ENCODE assay signal across 12 cellular contexts in genomic region chr19:18229474-18229873, GRCh38. TPM values are rescaled to one million over a fixed set of nuclear protein-coding genes. Genes with fewer than 3 reads are reported as not detected.
DNase-seq lines count a peak whose midpoint lies in the region; ATAC-seq and TF ChIP-seq lines count a peak whose summit lies in the region.
"Had no signal": no experiment of that assay in that cellular context is flagged by ENCODE, and none has a peak within 500 bp of the region (broad histone marks: within the 10 kb centered on the region; RNA-seq: fewer than 3 reads in every experiment).

No MANE protein-coding gene starts in this region.

- TF ChIP-seq CTCF in CD14-positive monocyte (IDR thresholded peaks at IDR 0.05), result peak; percentile 44
- peak; percentile 77 for TF ChIP-seq CTCF in HFFc6 (IDR thresholded peaks at IDR 0.05)
- peak; percentile 41 to 43 for TF ChIP-seq CTCF in mammary epithelial cell (conservative IDR thresholded peaks at IDR 0.05 in 1 of 2, IDR thresholded peaks at IDR 0.05 in 1 of 2; ENCODE audit: extremely low read depth in 1 of 2, insufficient read depth in 1 of 2, low read depth in 1 of 2, low read length in 2 of 2)
- TF ChIP-seq CTCF in nephron (IDR thresholded peaks at IDR 0.05; ENCODE audit: unreplicated experiment in 3 of 3), result peak; percentile 9 to 39 (median 39)

- in situ Hi-C loops in mammary epithelial cell (cut with MboI; ENCODE audit: low sequenced_read_pairs in 2 of 2), result no loop called here

- intact Hi-C loops in CD14-positive monocyte (cut with micrococcal nuclease), result no loop called here
- intact Hi-C loops in mammary epithelial cell (cut with micrococcal nuclease), result no loop called here

- CTCF ChIA-PET in mammary epithelial cell (lab: Charles Lee; ENCODE audit: low non-redundant PET), result no interaction called here

- no peaks in the 10 kb centered on the region for H4K20me1 ChIP-seq in mammary epithelial cell (ENCODE audit: insufficient read depth, low read length)

- H3K79me2 ChIP-seq in mammary epithelial cell (ENCODE audit: insufficient read depth, low read length), result no peaks in the 10 kb centered on the region

- H3K9ac ChIP-seq in mammary epithelial cell (ENCODE audit: insufficient read depth, low read length), result no peak overlapping the region

- no peak overlapping the region for H2AFZ ChIP-seq in mammary epithelial cell (ENCODE audit: low read depth, low read length)

- peaks cover 5% of the 10 kb centered on the region for H3K27me3 ChIP-seq in mammary epithelial cell (ENCODE audit: insufficient read depth, low read length)

- H3K27ac ChIP-seq in mammary epithelial cell (ENCODE audit: insufficient read depth, low read depth, low read length), result no peak overlapping the region
- H3K27ac ChIP-seq: SJSA1 had no signal

- DNase-seq in CD14-positive monocyte (ENCODE audit: low spot score), result no peak
- DNase-seq in HFFc6, result no peak
- no peak for DNase-seq in mammary epithelial cell
- DNase-seq in LoVo (ENCODE audit: low spot score), result no peak
- no peak for DNase-seq in DMS79 (lab: John Stamatoyannopoulos, UW)
- DNase-seq: activated CD8-positive, alpha-beta memory T cell treated with anti-CD3 and anti-CD28 coated beads, Interleukin-2, amount 50 U/mL, for 4 hours; hippocampal formation; NCI-H345 had no signal

- 67% methylated on average over 5 of the region's 5 CpGs for WGBS in mammary epithelial cell (ENCODE audit: low coverage, missing lambda C conversion rate)

- no TSS peak for BruUV-seq in mammary epithelial cell (replicated peaks; lab: Mats Ljungman, UMichigan)

- H3K27me3 Mint-ChIP-seq in CD14-positive monocyte (ENCODE audit: low read depth in 3 of 3) (peaks cover 53 to 77% (median 74%) of the 10 kb centered on the region in 3 donors), HFFc6 (ENCODE audit: insufficient read depth) (peaks cover 6% of the 10 kb centered on the region), nephron (ENCODE audit: low read depth) (peaks cover 74% of the 10 kb centered on the region)
- peaks cover 85% of the 10 kb centered on the region for H3K27me3 Mint-ChIP-seq in stimulated activated memory B cell treated with anti-CD40 and anti-IgM and Interleukin-4, amounts not matched to agents 10 μg/mL and 1 μg/mL and 100 μg/mL, for 72 hours

- H3K36me3 ChIP-seq in mammary epithelial cell (ENCODE audit: insufficient read depth, low read length), result no peaks in the 10 kb centered on the region
- H3K36me3 ChIP-seq: SJSA1 had no signal

- H3K4me1 Mint-ChIP-seq in CD14-positive monocyte (peaks cover 25% of the 10 kb centered on the region), HFFc6 (ENCODE audit: low read depth) (peaks cover 10% of the 10 kb centered on the region), nephron (peaks cover 15% of the 10 kb centered on the region)
- H3K4me1 Mint-ChIP-seq in stimulated activated memory B cell treated with anti-CD40 and anti-IgM and Interleukin-4, amounts not matched to agents 10 μg/mL and 1 μg/mL and 100 μg/mL, for 72 hours, result peaks cover 61% of the 10 kb centered on the region

- H3K4me3 Mint-ChIP-seq in CD14-positive monocyte (peak overlapping the region in 1 of 2 donors; percentile 43), HFFc6 (no peak overlapping the region), nephron (no peak overlapping the region)
- H3K4me3 Mint-ChIP-seq in stimulated activated memory B cell treated with anti-CD40 and anti-IgM and Interleukin-4, amounts not matched to agents 10 μg/mL and 1 μg/mL and 100 μg/mL, for 72 hours, result no peak overlapping the region

- no peak overlapping the region for H3K4me3 ChIP-seq in mammary epithelial cell (replicated peaks in 1 of 3; ENCODE audit: insufficient read depth in 1 of 3, low read depth in 2 of 3, low read length in 3 of 3)
- H3K4me3 ChIP-seq: SJSA1 had no signal

- dilution Hi-C loops in mammary epithelial cell (cut with HindIII; ENCODE audit: low sequenced_read_pairs), result no loop called here

- H3K9me3 Mint-ChIP-seq in CD14-positive monocyte, result peaks cover 7 to 25% (median 16%) of the 10 kb centered on the region in 7 donors
- peaks cover 11% of the 10 kb centered on the region; the same call in 1 of the 2 replicates for H3K9me3 Mint-ChIP-seq in HFFc6
- H3K9me3 Mint-ChIP-seq in nephron, result peaks cover 6% of the 10 kb centered on the region
- H3K9me3 Mint-ChIP-seq in stimulated activated memory B cell treated with anti-CD40 and anti-IgM and Interleukin-4, amounts not matched to agents 10 μg/mL and 1 μg/mL and 100 μg/mL, for 72 hours, result peaks cover 3% of the 10 kb centered on the region

- no peaks in the 10 kb centered on the region for H3K9me3 ChIP-seq in mammary epithelial cell (replicated peaks; ENCODE audit: insufficient read depth, low read length)

- peaks cover 4% of the 10 kb centered on the region for H3K4me1 ChIP-seq in mammary epithelial cell (ENCODE audit: insufficient read depth, low read length)

- no peak for ATAC-seq in HG03175 (IDR thresholded peaks at IDR 0.05; ENCODE audit: unreplicated experiment)
- ATAC-seq in stimulated activated memory B cell treated with anti-CD40 and anti-IgM and Interleukin-4, amounts not matched to agents 10 μg/mL and 1 μg/mL and 100 μg/mL, for 72 hours, result no peak

- no peak overlapping the region for H3K27ac Mint-ChIP-seq in CD14-positive monocyte
- no peak overlapping the region for H3K27ac Mint-ChIP-seq in HFFc6
- no peak overlapping the region for H3K27ac Mint-ChIP-seq in nephron
- H3K27ac Mint-ChIP-seq in stimulated activated memory B cell treated with anti-CD40 and anti-IgM and Interleukin-4, amounts not matched to agents 10 μg/mL and 1 μg/mL and 100 μg/mL, for 72 hours, result no peak overlapping the region

- H3K4me2 ChIP-seq in mammary epithelial cell (ENCODE audit: insufficient read depth, low read depth, low read length), result no peak overlapping the region

- H3K36me3 Mint-ChIP-seq in CD14-positive monocyte (peaks cover 0 to 7% of the 10 kb centered on the region in 2 donors), HFFc6 (ENCODE audit: low read depth) (no peaks in the 10 kb centered on the region), nephron (ENCODE audit: low read depth) (no peaks in the 10 kb centered on the region)
- no peaks in the 10 kb centered on the region for H3K36me3 Mint-ChIP-seq in stimulated activated memory B cell treated with anti-CD40 and anti-IgM and Interleukin-4, amounts not matched to agents 10 μg/mL and 1 μg/mL and 100 μg/mL, for 72 hours

RNA-seq across cellular contexts. Expression of gene PDE4C, which starts 3.2 kb away (rescaled TPM):
- polyA plus RNA-seq in CD14-positive monocyte (not detected), mammary epithelial cell (not detected)
- under 1 TPM in 1 of 6 experiments, not detected in 5; 0.14 TPM for total RNA-seq in HFFc6 (2021; fragmentation: NEBNext Ultra II Directional; extraction: Animal tissue kit (Norgen Biotek cat#: 25700))
- not detected for total RNA-seq in mammary epithelial cell
- polyA minus RNA-seq in mammary epithelial cell, result not detected
- total RNA-seq: SJSA1 had no signal

RNA-seq across cellular contexts. Expression of gene RAB3A, which starts 25.6 kb away (rescaled TPM):
- polyA plus RNA-seq in CD14-positive monocyte (under 1 TPM; 0.55 to 0.56 TPM), mammary epithelial cell (1.9 TPM)
- 1 to 10 TPM; 6.1 to 9.0 (median 7.3) TPM for total RNA-seq in HFFc6 (2021; fragmentation: NEBNext Ultra II Directional; extraction: Animal tissue kit (Norgen Biotek cat#: 25700))
- 1 to 10 TPM in 1 of 2 donors, under 1 TPM in 1; 0.33 to 1.8 TPM for total RNA-seq in mammary epithelial cell
- polyA minus RNA-seq in mammary epithelial cell, result not detected

RNA-seq across cellular contexts. Expression of gene MPV17L2, which starts 36.5 kb away (rescaled TPM):
- polyA plus RNA-seq in CD14-positive monocyte (10 to 100 TPM; 14.3 to 15.0 TPM), mammary epithelial cell (38.2 TPM)
- 10 to 100 TPM in 5 of 6 experiments, 1 to 10 TPM in 1; 9.7 to 14.9 (median 13.1) TPM for total RNA-seq in HFFc6 (2021; fragmentation: NEBNext Ultra II Directional; extraction: Animal tissue kit (Norgen Biotek cat#: 25700))
- 10 to 100 TPM; 16.8 to 22.5 TPM for total RNA-seq in mammary epithelial cell
- 43.2 TPM for polyA minus RNA-seq in mammary epithelial cell

RNA-seq across cellular contexts. Expression of gene IQCN, which starts 44.8 kb away (rescaled TPM):
- polyA plus RNA-seq in CD14-positive monocyte, result not detected
- total RNA-seq in HFFc6 (2021; fragmentation: NEBNext Ultra II Directional; extraction: Animal tissue kit (Norgen Biotek cat#: 25700)), result under 1 TPM; 0.40 to 0.87 (median 0.55) TPM
- total RNA-seq in mammary epithelial cell, result under 1 TPM; 0.19 to 0.50 TPM
- polyA plus RNA-seq in mammary epithelial cell, result 0.03 TPM
- polyA minus RNA-seq in mammary epithelial cell, result not detected

RNA-seq across cellular contexts. Expression of gene JUND, which starts 51.9 kb away (rescaled TPM):
- 10 to 100 TPM; 22.5 to 86.9 TPM for polyA plus RNA-seq in CD14-positive monocyte
- 10 to 100 TPM; 70.3 to 99.9 (median 91.7) TPM for total RNA-seq in HFFc6 (2021; fragmentation: NEBNext Ultra II Directional; extraction: Animal tissue kit (Norgen Biotek cat#: 25700))
- total RNA-seq in mammary epithelial cell, result 10 to 100 TPM; 59.6 to 74.0 TPM
- polyA plus RNA-seq in mammary epithelial cell, result 30.0 TPM
- 4.4 TPM for polyA minus RNA-seq in mammary epithelial cell
